In the genomic region with DNA sequence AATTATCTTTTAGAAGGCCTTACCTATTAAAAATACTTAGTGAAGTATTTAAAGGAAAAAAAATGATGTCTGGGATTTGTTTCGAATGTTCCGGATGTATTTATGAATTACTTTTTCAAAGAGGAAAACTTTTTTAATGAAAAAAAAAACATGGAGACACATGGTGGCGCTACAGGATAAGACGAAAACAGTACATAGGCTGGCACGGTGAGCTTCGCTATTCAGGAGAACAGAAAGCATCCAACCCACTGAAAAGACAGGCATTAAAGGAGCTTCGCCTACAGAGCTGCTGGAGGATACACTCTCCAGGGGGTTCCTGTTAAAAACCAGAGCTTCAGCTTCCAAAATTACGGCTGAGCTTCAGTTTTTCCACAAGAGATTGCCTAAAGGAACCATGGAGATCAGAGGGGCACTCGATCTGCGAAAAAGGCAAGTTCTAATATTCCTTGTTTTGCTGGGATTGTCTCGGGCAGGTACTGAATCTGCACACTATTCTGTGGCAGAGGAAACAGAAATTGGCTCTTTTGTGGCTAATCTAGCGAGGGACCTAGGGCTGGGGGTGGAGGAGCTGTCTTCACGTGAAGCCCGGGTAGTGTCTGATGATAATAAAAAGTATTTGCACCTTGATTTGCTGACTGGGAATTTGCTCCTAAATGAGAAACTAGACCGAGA, we compare ENCODE assay signal across 8 cellular contexts. TPM values are rescaled to one million over a fixed set of nuclear protein-coding genes. Genes with fewer than 3 reads are reported as not detected.
A peak's percentile ranks its signal among the peaks of the same experiment; 100 is the strongest.
DNase-seq lines count a peak whose midpoint lies in the region; ATAC-seq and TF ChIP-seq lines count a peak whose summit lies in the region.

PCDHB14 (plus strand) TSS at position 232 of the 672 bp plus-strand sequence; CDS start at position 395, 163 bp downstream.

- TF ChIP-seq CTCF in tibial artery (IDR thresholded peaks at IDR 0.05) (no peak), Peyer's patch (IDR thresholded peaks at IDR 0.05) (peak in 1 of 6 experiments; percentile 8)

- intact Hi-C loops in tibial artery (cut with DNase I; ENCODE audit: low total_unique reads): no loop called here

- H3K4me1 ChIP-seq in tibial artery (no peaks in the 10 kb centered on the region), Peyer's patch (no peaks in the 10 kb centered on the region)

- H3K27ac ChIP-seq in tibial artery (no peak within 1 kb of the TSS), Peyer's patch (no peak within 1 kb of the TSS)

- DNase-seq in DMS153 (lab: John Stamatoyannopoulos, UW) (peak; percentile 7), LHCN-M2 (ENCODE audit: low read depth) (peak; percentile 35), SW 1271 (lab: John Stamatoyannopoulos, UW) (peak; percentile 16 to 54), iPS-NIHi11 (ENCODE audit: low spot score) (peak; percentile 65), tibial artery (no peak), Peyer's patch (no peak)

- no peak for TF ChIP-seq POLR2A in Peyer's patch (IDR thresholded peaks at IDR 0.05)

- peaks cover 15 to 97% (median 85%) of the 10 kb centered on the region in 3 donors for H3K9me3 ChIP-seq in tibial artery
- H3K9me3 ChIP-seq in Peyer's patch: peaks cover 0 to 28% (median 0%) of the 10 kb centered on the region in 4 donors

- H3K4me3 ChIP-seq in tibial artery: peak within 1 kb of the TSS; percentile 19 to 34
- H3K4me3 ChIP-seq in Peyer's patch: peak within 1 kb of the TSS in 1 of 4 donors; percentile 11

- no peaks in the 10 kb centered on the region for H3K27me3 ChIP-seq in tibial artery
- no peaks in the 10 kb centered on the region for H3K27me3 ChIP-seq in Peyer's patch

- H3K36me3 ChIP-seq in tibial artery (peaks cover 5 to 47% (median 44%) of the 10 kb centered on the region in 3 donors), Peyer's patch (no peaks in the 10 kb centered on the region)

- ATAC-seq in HG02642 (IDR thresholded peaks at IDR 0.05; ENCODE audit: poor library complexity, unreplicated experiment) (no peak), esophagus mucosa (no peak)

RNA-seq across cellular contexts. Expression of gene PCDHB14, which starts in this region (rescaled TPM):
- total RNA-seq in LHCN-M2 (2014; rRNA removed) (4.3 and 4.9 TPM in 2 replicates), Peyer's patch (1 to 10 TPM in 1 of 4 donors, under 1 TPM in 2, not detected in 1; 0.19 to 1.1 (median 0.54) TPM), esophagus mucosa (2.0 TPM)
- 1.9 TPM for polyA plus RNA-seq in LHCN-M2 (2012)

Comparison
In these comparisons a context has a peak if more than half of its experiments do, and no peak if none do; other contexts are left out.
1. DNase-seq: peak in DMS153 (single experiment), LHCN-M2 (single experiment), SW 1271 (2 of 2) and iPS-NIHi11 (single experiment); none in tibial artery (0 of 2) and Peyer's patch (0 of 3).